1 cellular context compared by ENCODE assay signal in genomic region chr14:23636317-23637211, GRCh38.
TF ChIP-seq lines count a peak whose summit lies in the region.

DHRS2 (plus strand) TSS chr14:23636364; CDS start chr14:23638865, 2,501 bp downstream.

TF ChIP-seq in H1, 55 proteins besides CTCF, POLR2A, EP300 and RAD21:
- TF ChIP-seq RBBP5 (IDR thresholded peaks at IDR 0.05; ENCODE audit: borderline replicate concordance, low read depth, low read length), result no peak
- TF ChIP-seq NRF1 (IDR thresholded peaks at IDR 0.05; ENCODE audit: low read depth, low read length), result no peak
- no peak for TF ChIP-seq RXRA (IDR thresholded peaks at IDR 0.05; ENCODE audit: insufficient read depth, low read depth, low read length)
- 0 out of 2 replicates have a peak, but pooled peaks have one; percentile 61 for TF ChIP-seq FOSL1 (IDR thresholded peaks at IDR 0.05; ENCODE audit: insufficient read depth, low read depth, low read length)
TF ChIP-seq in H1: peak in this region for 1.
